Comparison of ENCODE assay signal across 16 cellular contexts in the genomic region with DNA sequence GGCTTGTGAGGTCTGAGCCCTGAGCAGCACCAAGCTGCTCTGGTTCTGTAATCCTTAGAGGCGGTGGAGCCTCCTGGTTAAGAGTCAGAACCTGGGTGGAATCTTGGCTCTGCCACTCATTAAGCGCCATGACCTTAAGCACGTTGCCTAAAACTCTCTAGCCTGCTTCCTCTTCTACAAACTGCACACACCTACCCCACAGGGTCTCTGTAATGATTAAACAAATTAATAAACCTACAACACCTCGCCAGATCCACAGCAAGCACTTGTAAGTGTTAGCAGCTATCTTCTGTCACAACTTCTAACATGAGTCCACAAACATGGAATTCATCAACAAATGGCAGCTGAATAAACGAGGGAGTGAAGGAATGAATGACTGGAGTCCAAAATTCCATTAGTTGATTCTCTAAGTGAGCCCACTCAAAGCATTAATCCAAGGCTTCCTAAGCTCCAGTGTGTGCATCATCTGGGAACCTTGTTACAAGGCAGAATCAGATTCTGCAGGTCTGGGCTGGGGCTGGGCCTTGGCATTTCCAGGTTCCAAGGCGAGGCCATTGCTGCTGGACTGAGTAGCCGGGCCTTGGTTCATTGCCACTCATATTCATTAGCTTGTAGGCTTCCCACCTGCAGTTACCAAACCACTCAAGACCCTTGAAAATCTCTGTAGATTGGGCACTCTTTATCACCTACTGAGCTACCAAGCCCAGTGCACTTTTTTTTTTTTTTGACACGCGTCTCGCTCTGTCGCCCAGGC.
DNase-seq lines count a peak whose midpoint lies in the region; ATAC-seq, FAIRE-seq and TF ChIP-seq lines count a peak whose summit lies in the region.
"Had no signal": no experiment of that assay in that cellular context is flagged by ENCODE, and none has a peak within 500 bp of the region (broad histone marks: within the 10 kb centered on the region; RNA-seq: fewer than 3 reads in every experiment).

No MANE protein-coding gene starts in this region.

- DNase-seq in T-helper 2 cell treated with Interferon-gamma antibody and Interleukin-4, amounts not matched to agents 5 μg/mL and 100 μg/mL, for 36 hours (ENCODE audit: low spot score), result no peak
- no peak for DNase-seq in T-helper 2 cell
- DNase-seq in activated CD4-positive, alpha-beta memory T cell treated with anti-CD3 and anti-CD28 coated beads, Interleukin-2, amount 10 ng/mL, durations not matched to agents 7 days and 5 days, result no peak
- no peak for DNase-seq in GM19239 (ENCODE audit: insufficient read length, low spot score)
- no peak for DNase-seq in NCI-H2107 treated with DMSO at 0.1 percent for 48 hours (lab: John Stamatoyannopoulos, UW; ENCODE audit: unreplicated experiment)
- DNase-seq: amygdala; CD4-positive, alpha-beta memory T cell; hippocampal formation; left cardiac atrium; NCI-H1417; NCI-H2227 treated with DMSO at 0.1 percent for 48 hours; small intestine; transverse colon had no signal

- H3K27ac ChIP-seq in neutrophil, result peak overlapping the region; percentile 91
- H3K27ac ChIP-seq: transverse colon had no signal

- no peaks in the 10 kb centered on the region for H3K9me3 ChIP-seq in neutrophil
- H3K9me3 ChIP-seq: transverse colon had no signal

- no peaks in the 10 kb centered on the region for H3K36me3 ChIP-seq in neutrophil
- H3K36me3 ChIP-seq: transverse colon had no signal

- POLR2A ChIA-PET in activated CD4-positive, alpha-beta memory T cell treated with anti-CD3 and anti-CD28 coated beads, Interleukin-2, amount 10 ng/mL, durations not matched to agents 7 days and 5 days (lab: Charles Lee), result interaction anchor here (0.6 to 3.4 kb wide), 7 partner anchors 7 to 89 kb away, joined by 3 to 15 read pairs (median 5); no protein-coding TSS in a partner anchor

- H3K4me1 ChIP-seq in neutrophil (ENCODE audit: control insufficient read depth in 1 of 2, insufficient read depth in 1 of 2, low read depth in 1 of 2, low read length in 1 of 2), result peaks cover 59 to 69% of the 10 kb centered on the region in 2 experiments
- H3K4me1 ChIP-seq: transverse colon had no signal

- peak overlapping the region in 1 of 2 experiments; percentile 31 for H3K4me3 ChIP-seq in neutrophil (ENCODE audit: low read depth in 1 of 2, low read length in 1 of 2)
- H3K4me3 ChIP-seq: transverse colon had no signal

- peak overlapping the region; percentile 43 for H3K27ac Mint-ChIP-seq in T-helper 2 cell treated with Interferon-gamma antibody and Interleukin-4, amounts not matched to agents 5 μg/mL and 100 μg/mL, for 36 hours
- H3K27ac Mint-ChIP-seq in activated CD4-positive, alpha-beta memory T cell treated with anti-CD3 and anti-CD28 coated beads, Interleukin-2, amount 10 ng/mL, durations not matched to agents 7 days and 5 days, result peak overlapping the region; percentile 92

- H3K9me3 Mint-ChIP-seq in T-helper 2 cell treated with Interferon-gamma antibody and Interleukin-4, amounts not matched to agents 5 μg/mL and 100 μg/mL, for 36 hours, result no peaks in the 10 kb centered on the region
- H3K9me3 Mint-ChIP-seq in activated CD4-positive, alpha-beta memory T cell treated with anti-CD3 and anti-CD28 coated beads, Interleukin-2, amount 10 ng/mL, durations not matched to agents 7 days and 5 days, result no peaks in the 10 kb centered on the region
- H3K9me3 Mint-ChIP-seq: CD4-positive, alpha-beta memory T cell had no signal

- CTCF ChIA-PET in activated CD4-positive, alpha-beta memory T cell treated with anti-CD3 and anti-CD28 coated beads, Interleukin-2, amount 10 ng/mL, durations not matched to agents 7 days and 5 days (lab: Charles Lee), result interaction anchor here (1.0 to 2.7 kb wide), 6 partner anchors 10 to 77 kb away, joined by 3 to 11 read pairs (median 6); no protein-coding TSS in a partner anchor

- TF ChIP-seq POLR2A in GM19099 (IDR thresholded peaks at IDR 0.05; ENCODE audit: extremely low read depth, insufficient read length, low read depth), result peak; percentile 41

- H3K27me3 Mint-ChIP-seq in T-helper 2 cell treated with Interferon-gamma antibody and Interleukin-4, amounts not matched to agents 5 μg/mL and 100 μg/mL, for 36 hours (ENCODE audit: low read depth), result no peaks in the 10 kb centered on the region
- no peaks in the 10 kb centered on the region for H3K27me3 Mint-ChIP-seq in activated CD4-positive, alpha-beta memory T cell treated with anti-CD3 and anti-CD28 coated beads, Interleukin-2, amount 10 ng/mL, durations not matched to agents 7 days and 5 days

- TF ChIP-seq CTCF in neutrophil (IDR thresholded peaks at IDR 0.05), result no peak

- ATAC-seq in HG03469 (IDR thresholded peaks at IDR 0.05; ENCODE audit: unreplicated experiment), result no peak

- no peaks in the 10 kb centered on the region for H3K27me3 ChIP-seq in neutrophil
- H3K27me3 ChIP-seq: transverse colon had no signal

- peaks cover 63% of the 10 kb centered on the region for H3K4me1 Mint-ChIP-seq in T-helper 2 cell treated with Interferon-gamma antibody and Interleukin-4, amounts not matched to agents 5 μg/mL and 100 μg/mL, for 36 hours (ENCODE audit: low read depth)
- H3K4me1 Mint-ChIP-seq in activated CD4-positive, alpha-beta memory T cell treated with anti-CD3 and anti-CD28 coated beads, Interleukin-2, amount 10 ng/mL, durations not matched to agents 7 days and 5 days, result peaks cover 73% of the 10 kb centered on the region

- FAIRE-seq in GM19239 (lab: Jason Lieb, UNC), result no peak
- FAIRE-seq: small intestine had no signal

- H3K36me3 Mint-ChIP-seq in T-helper 2 cell treated with Interferon-gamma antibody and Interleukin-4, amounts not matched to agents 5 μg/mL and 100 μg/mL, for 36 hours (ENCODE audit: low read depth), result no peaks in the 10 kb centered on the region
- peaks cover 3% of the 10 kb centered on the region for H3K36me3 Mint-ChIP-seq in activated CD4-positive, alpha-beta memory T cell treated with anti-CD3 and anti-CD28 coated beads, Interleukin-2, amount 10 ng/mL, durations not matched to agents 7 days and 5 days (ENCODE audit: low read depth)
- H3K36me3 Mint-ChIP-seq: CD4-positive, alpha-beta memory T cell had no signal

- peak overlapping the region; percentile 28 for H3K4me3 Mint-ChIP-seq in T-helper 2 cell treated with Interferon-gamma antibody and Interleukin-4, amounts not matched to agents 5 μg/mL and 100 μg/mL, for 36 hours
- H3K4me3 Mint-ChIP-seq in activated CD4-positive, alpha-beta memory T cell treated with anti-CD3 and anti-CD28 coated beads, Interleukin-2, amount 10 ng/mL, durations not matched to agents 7 days and 5 days, result no peak overlapping the region
